ENCODE assay signal across 1 cellular context in genomic region chr19:9538183-9539058, GRCh38.
TF ChIP-seq lines count a peak whose summit lies in the region.

Gene ZNF426, minus strand, starts transcription at chr19:9538645. Its CDS starts 2,413 bp downstream, at chr19:9536232.

TF ChIP-seq in HepG2, 621 proteins besides CTCF, POLR2A, EP300 and RAD21 (continued from another document and continues in another):
- TF ChIP-seq, protein P1, sequence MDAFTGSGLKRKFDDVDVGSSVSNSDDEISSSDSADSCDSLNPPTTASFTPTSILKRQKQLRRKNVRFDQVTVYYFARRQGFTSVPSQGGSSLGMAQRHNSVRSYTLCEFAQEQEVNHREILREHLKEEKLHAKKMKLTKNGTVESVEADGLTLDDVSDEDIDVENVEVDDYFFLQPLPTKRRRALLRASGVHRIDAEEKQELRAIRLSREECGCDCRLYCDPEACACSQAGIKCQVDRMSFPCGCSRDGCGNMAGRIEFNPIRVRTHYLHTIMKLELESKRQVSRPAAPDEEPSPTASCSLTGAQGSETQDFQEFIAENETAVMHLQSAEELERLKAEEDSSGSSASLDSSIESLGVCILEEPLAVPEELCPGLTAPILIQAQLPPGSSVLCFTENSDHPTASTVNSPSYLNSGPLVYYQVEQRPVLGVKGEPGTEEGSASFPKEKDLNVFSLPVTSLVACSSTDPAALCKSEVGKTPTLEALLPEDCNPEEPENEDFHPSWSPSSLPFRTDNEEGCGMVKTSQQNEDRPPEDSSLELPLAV (CRISPR knock-in tag; conservative IDR thresholded peaks at IDR 0.05; ENCODE audit: low read depth) = no peak
- no peak for TF ChIP-seq PRMT3 (CRISPR knock-in tag; IDR thresholded peaks at IDR 0.05; ENCODE audit: borderline replicate concordance, low read depth)
- TF ChIP-seq ZNF326 (CRISPR knock-in tag; IDR thresholded peaks at IDR 0.05; ENCODE audit: borderline replicate concordance) = no peak
- peak; percentile 68 for TF ChIP-seq GZF1 (CRISPR knock-in tag; IDR thresholded peaks at IDR 0.05)
- TF ChIP-seq KAT8 (CRISPR knock-in tag; IDR thresholded peaks at IDR 0.05) = peak; percentile 97
- no peak for TF ChIP-seq ZNF496 (CRISPR knock-in tag; IDR thresholded peaks at IDR 0.05; ENCODE audit: insufficient replicate concordance)
- peak; percentile 51 for TF ChIP-seq ZNF263 (CRISPR knock-in tag; IDR thresholded peaks at IDR 0.05)
- TF ChIP-seq, protein P2, sequence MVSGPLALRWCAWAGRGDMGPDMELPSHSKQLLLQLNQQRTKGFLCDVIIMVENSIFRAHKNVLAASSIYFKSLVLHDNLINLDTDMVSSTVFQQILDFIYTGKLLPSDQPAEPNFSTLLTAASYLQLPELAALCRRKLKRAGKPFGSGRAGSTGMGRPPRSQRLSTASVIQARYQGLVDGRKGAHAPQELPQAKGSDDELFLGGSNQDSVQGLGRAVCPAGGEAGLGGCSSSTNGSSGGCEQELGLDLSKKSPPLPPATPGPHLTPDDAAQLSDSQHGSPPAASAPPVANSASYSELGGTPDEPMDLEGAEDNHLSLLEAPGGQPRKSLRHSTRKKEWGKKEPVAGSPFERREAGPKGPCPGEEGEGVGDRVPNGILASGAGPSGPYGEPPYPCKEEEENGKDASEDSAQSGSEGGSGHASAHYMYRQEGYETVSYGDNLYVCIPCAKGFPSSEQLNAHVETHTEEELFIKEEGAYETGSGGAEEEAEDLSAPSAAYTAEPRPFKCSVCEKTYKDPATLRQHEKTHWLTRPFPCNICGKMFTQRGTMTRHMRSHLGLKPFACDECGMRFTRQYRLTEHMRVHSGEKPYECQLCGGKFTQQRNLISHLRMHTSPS (CRISPR knock-in tag; IDR thresholded peaks at IDR 0.05; ENCODE audit: low read depth) = no peak
- TF ChIP-seq ETV5 (CRISPR knock-in tag; IDR thresholded peaks at IDR 0.05; ENCODE audit: borderline replicate concordance) = no peak
- TF ChIP-seq ZBTB49 (CRISPR knock-in tag; IDR thresholded peaks at IDR 0.05; ENCODE audit: borderline replicate concordance) = no peak
- TF ChIP-seq ZNF468 (CRISPR knock-in tag; IDR thresholded peaks at IDR 0.05) = no peak
- peak; percentile 76; the same call in 1 of the 2 replicates for TF ChIP-seq RFXAP (CRISPR knock-in tag; IDR thresholded peaks at IDR 0.05; ENCODE audit: borderline replicate concordance)
- TF ChIP-seq GRHL1 (CRISPR knock-in tag; conservative IDR thresholded peaks at IDR 0.05) = no peak
- peak; percentile 95 for TF ChIP-seq PHF20 (CRISPR knock-in tag; IDR thresholded peaks at IDR 0.05)
- peak; percentile 48 for TF ChIP-seq TEAD3 (CRISPR knock-in tag; optimal IDR thresholded peaks at IDR 0.05; ENCODE audit: borderline replicate concordance)
- peak; percentile 64; the same call in 1 of the 2 replicates for TF ChIP-seq ZNF280B (CRISPR knock-in tag; IDR thresholded peaks at IDR 0.05; ENCODE audit: borderline replicate concordance)
- TF ChIP-seq HMG20B (CRISPR knock-in tag; conservative IDR thresholded peaks at IDR 0.05) = no peak
- TF ChIP-seq ZZZ3 (CRISPR knock-in tag; IDR thresholded peaks at IDR 0.05; ENCODE audit: borderline replicate concordance) = peak; percentile 76; the same call in 1 of the 2 replicates
- 0 out of 2 replicates have a peak, but pooled peaks have one; percentile 12 for TF ChIP-seq NFRKB (IDR thresholded peaks at IDR 0.05)
- no peak for TF ChIP-seq AKAP8 (CRISPR knock-in tag; IDR thresholded peaks at IDR 0.05)
- no peak for TF ChIP-seq TCF7 (IDR thresholded peaks at IDR 0.05; ENCODE audit: low read depth)
- peak; percentile 79 for TF ChIP-seq PHF21A (CRISPR knock-in tag; IDR thresholded peaks at IDR 0.05)
- TF ChIP-seq THAP11 (CRISPR knock-in tag; IDR thresholded peaks at IDR 0.05) = peak; percentile 91
- TF ChIP-seq ZNF577 (CRISPR knock-in tag; IDR thresholded peaks at IDR 0.05; ENCODE audit: borderline replicate concordance, low read depth) = no peak
- TF ChIP-seq, protein P3, sequence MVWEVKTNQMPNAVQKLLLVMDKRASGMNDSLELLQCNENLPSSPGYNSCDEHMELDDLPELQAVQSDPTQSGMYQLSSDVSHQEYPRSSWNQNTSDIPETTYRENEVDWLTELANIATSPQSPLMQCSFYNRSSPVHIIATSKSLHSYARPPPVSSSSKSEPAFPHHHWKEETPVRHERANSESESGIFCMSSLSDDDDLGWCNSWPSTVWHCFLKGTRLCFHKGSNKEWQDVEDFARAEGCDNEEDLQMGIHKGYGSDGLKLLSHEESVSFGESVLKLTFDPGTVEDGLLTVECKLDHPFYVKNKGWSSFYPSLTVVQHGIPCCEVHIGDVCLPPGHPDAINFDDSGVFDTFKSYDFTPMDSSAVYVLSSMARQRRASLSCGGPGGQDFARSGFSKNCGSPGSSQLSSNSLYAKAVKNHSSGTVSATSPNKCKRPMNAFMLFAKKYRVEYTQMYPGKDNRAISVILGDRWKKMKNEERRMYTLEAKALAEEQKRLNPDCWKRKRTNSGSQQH (CRISPR knock-in tag; IDR thresholded peaks at IDR 0.05; ENCODE audit: low read depth) = no peak
- peak; percentile 84; the same call in 1 of the 2 replicates for TF ChIP-seq ZNF891 (CRISPR knock-in tag; IDR thresholded peaks at IDR 0.05)
- peak; percentile 80; the same call in 1 of the 2 replicates for TF ChIP-seq ZBTB20 (CRISPR knock-in tag; IDR thresholded peaks at IDR 0.05; ENCODE audit: borderline replicate concordance, low read depth)
- peak; percentile 33; the same call in 1 of the 2 replicates for TF ChIP-seq ZNF768 (CRISPR knock-in tag; IDR thresholded peaks at IDR 0.05)
- TF ChIP-seq ZMYM2 (CRISPR knock-in tag; IDR thresholded peaks at IDR 0.05) = no peak
- peak; percentile 87 for TF ChIP-seq GMEB1 (CRISPR knock-in tag; IDR thresholded peaks at IDR 0.05; ENCODE audit: borderline replicate concordance)
- TF ChIP-seq ZNF562 (CRISPR knock-in tag; IDR thresholded peaks at IDR 0.05; ENCODE audit: borderline replicate concordance) = no peak
- TF ChIP-seq, protein P4, sequence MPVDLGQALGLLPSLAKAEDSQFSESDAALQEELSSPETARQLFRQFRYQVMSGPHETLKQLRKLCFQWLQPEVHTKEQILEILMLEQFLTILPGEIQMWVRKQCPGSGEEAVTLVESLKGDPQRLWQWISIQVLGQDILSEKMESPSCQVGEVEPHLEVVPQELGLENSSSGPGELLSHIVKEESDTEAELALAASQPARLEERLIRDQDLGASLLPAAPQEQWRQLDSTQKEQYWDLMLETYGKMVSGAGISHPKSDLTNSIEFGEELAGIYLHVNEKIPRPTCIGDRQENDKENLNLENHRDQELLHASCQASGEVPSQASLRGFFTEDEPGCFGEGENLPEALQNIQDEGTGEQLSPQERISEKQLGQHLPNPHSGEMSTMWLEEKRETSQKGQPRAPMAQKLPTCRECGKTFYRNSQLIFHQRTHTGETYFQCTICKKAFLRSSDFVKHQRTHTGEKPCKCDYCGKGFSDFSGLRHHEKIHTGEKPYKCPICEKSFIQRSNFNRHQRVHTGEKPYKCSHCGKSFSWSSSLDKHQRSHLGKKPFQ (CRISPR knock-in tag; IDR thresholded peaks at IDR 0.05; ENCODE audit: insufficient replicate concordance) = no peak
- no peak; the same call in 1 of the 2 replicates for TF ChIP-seq NCOA2 (CRISPR knock-in tag; IDR thresholded peaks at IDR 0.05)
- TF ChIP-seq ZNF296 (CRISPR knock-in tag; conservative IDR thresholded peaks at IDR 0.05) = no peak; the same call in 1 of the 2 replicates
- TF ChIP-seq, protein P5, sequence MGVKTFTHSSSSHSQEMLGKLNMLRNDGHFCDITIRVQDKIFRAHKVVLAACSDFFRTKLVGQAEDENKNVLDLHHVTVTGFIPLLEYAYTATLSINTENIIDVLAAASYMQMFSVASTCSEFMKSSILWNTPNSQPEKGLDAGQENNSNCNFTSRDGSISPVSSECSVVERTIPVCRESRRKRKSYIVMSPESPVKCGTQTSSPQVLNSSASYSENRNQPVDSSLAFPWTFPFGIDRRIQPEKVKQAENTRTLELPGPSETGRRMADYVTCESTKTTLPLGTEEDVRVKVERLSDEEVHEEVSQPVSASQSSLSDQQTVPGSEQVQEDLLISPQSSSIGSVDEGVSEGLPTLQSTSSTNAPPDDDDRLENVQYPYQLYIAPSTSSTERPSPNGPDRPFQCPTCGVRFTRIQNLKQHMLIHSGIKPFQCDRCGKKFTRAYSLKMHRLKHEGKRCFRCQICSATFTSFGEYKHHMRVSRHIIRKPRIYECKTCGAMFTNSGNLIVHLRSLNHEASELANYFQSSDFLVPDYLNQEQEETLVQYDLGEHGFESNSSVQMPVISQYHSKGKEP (CRISPR knock-in tag; IDR thresholded peaks at IDR 0.05) = 0 out of 2 replicates have a peak, but pooled peaks have one; percentile 66
- peak; percentile 43; the same call in 1 of the 2 replicates for TF ChIP-seq ZNF558 (CRISPR knock-in tag; IDR thresholded peaks at IDR 0.05; ENCODE audit: borderline replicate concordance)
- no peak for TF ChIP-seq ATM (IDR thresholded peaks at IDR 0.05; ENCODE audit: borderline replicate concordance)
- TF ChIP-seq ZNF383 (CRISPR knock-in tag; IDR thresholded peaks at IDR 0.05; ENCODE audit: borderline replicate concordance) = no peak
- TF ChIP-seq DMAP1 (CRISPR knock-in tag; IDR thresholded peaks at IDR 0.05) = peak; percentile 81
- TF ChIP-seq CEBPB (IDR thresholded peaks at IDR 0.05; ENCODE audit: borderline replicate concordance, low read depth, low read length) = no peak
- 0 out of 2 replicates have a peak, but pooled peaks have one; percentile 80 for TF ChIP-seq ZNF589 (CRISPR knock-in tag; conservative IDR thresholded peaks at IDR 0.05)
- TF ChIP-seq ZNF777 (CRISPR knock-in tag; IDR thresholded peaks at IDR 0.05) = peak; percentile 57; the same call in 1 of the 2 replicates
- TF ChIP-seq GPN1 (CRISPR knock-in tag; IDR thresholded peaks at IDR 0.05; ENCODE audit: borderline replicate concordance) = no peak
- TF ChIP-seq CCAR2 (optimal IDR thresholded peaks at IDR 0.05; ENCODE audit: low read depth, low read length) = no peak
- 0 out of 2 replicates have a peak, but pooled peaks have one; percentile 29 for TF ChIP-seq GATA4 (IDR thresholded peaks at IDR 0.05; ENCODE audit: borderline replicate concordance, low read depth)
